In genomic region chr4:85720736-85721135, GRCh38 we compare ENCODE assay signal across 16 cellular contexts.
DNase-seq lines count a peak whose midpoint lies in the region; ATAC-seq and TF ChIP-seq lines count a peak whose summit lies in the region.
"Had no signal": no experiment of that assay in that cellular context is flagged by ENCODE, and none has a peak within 500 bp of the region (broad histone marks: within the 10 kb centered on the region; RNA-seq: fewer than 3 reads in every experiment).

No MANE protein-coding gene starts in this region.

- no peak overlapping the region for H3K9ac ChIP-seq in Karpas-422 (ENCODE audit: low read length)

- TF ChIP-seq EP300 in ovary (IDR thresholded peaks at IDR 0.05) = no peak

- no peak overlapping the region for H3K27ac Mint-ChIP-seq in WTC11
- H3K27ac Mint-ChIP-seq: naive thymus-derived CD8-positive, alpha-beta T cell had no signal

- H3K4me2 ChIP-seq in Karpas-422 (ENCODE audit: low read depth, low read length, poor library complexity, severe bottlenecking) = no peak overlapping the region

- H3K4me1 Mint-ChIP-seq in WTC11 = no peaks in the 10 kb centered on the region

- H3K9me3 ChIP-seq in Karpas-422 (ENCODE audit: low read length) = no peaks in the 10 kb centered on the region
- no peaks in the 10 kb centered on the region for H3K9me3 ChIP-seq in ovary
- H3K9me3 ChIP-seq: upper lobe of right lung had no signal

- no peak for TF ChIP-seq POLR2A in ovary (IDR thresholded peaks at IDR 0.05)

- CTCF ChIA-PET in WTC11 (lab: Charles Lee) = no interaction called here

- in situ Hi-C loops in astrocyte of the spinal cord (cut with HindIII; ENCODE audit: low sequenced_read_pairs) = no loop called here

- ATAC-seq in WTC11 = no peak
- ATAC-seq: GM12878; left colon; naive thymus-derived CD8-positive, alpha-beta T cell; upper lobe of right lung had no signal

- H3K9me2 ChIP-seq in Karpas-422 (replicated peaks; ENCODE audit: insufficient read depth, low read length) = no peaks in the 10 kb centered on the region

- H3K4me1 ChIP-seq in Karpas-422 (ENCODE audit: low read length) (peaks cover 45% of the 10 kb centered on the region), ovary (ENCODE audit: insufficient read depth) (no peaks in the 10 kb centered on the region)

- intact Hi-C loops in cardiac septum (cut with DNase I) = no loop called here
- intact Hi-C loops in ovary (cut with DNase I) = no loop called here

- H3K4me3 Mint-ChIP-seq in WTC11 = no peak overlapping the region
- H3K4me3 Mint-ChIP-seq: naive thymus-derived CD8-positive, alpha-beta T cell had no signal

- H3K27me3 ChIP-seq in Karpas-422 (ENCODE audit: low read length) = no peaks in the 10 kb centered on the region
- no peaks in the 10 kb centered on the region for H3K27me3 ChIP-seq in ovary
- H3K27me3 ChIP-seq: upper lobe of right lung had no signal

- no peaks in the 10 kb centered on the region for H3K36me3 Mint-ChIP-seq in WTC11
- H3K36me3 Mint-ChIP-seq: naive thymus-derived CD8-positive, alpha-beta T cell had no signal

- no peak overlapping the region for H3K27ac ChIP-seq in Karpas-422 (ENCODE audit: low read length)
- H3K27ac ChIP-seq in ovary = no peak overlapping the region
- H3K27ac ChIP-seq: upper lobe of right lung had no signal

- peak; percentile 51 for DNase-seq in AG10803 (ENCODE audit: low read depth)
- peak; percentile 4 for DNase-seq in HuH-7.5 (ENCODE audit: low spot score)
- peak; percentile 47 for DNase-seq in astrocyte of the spinal cord (ENCODE audit: low read depth, low spot score)
- DNase-seq in iris pigment epithelial cell (ENCODE audit: low read depth) = peak; percentile 70
- DNase-seq in cardiac septum (ENCODE audit: low spot score) = no peak
- no peak for DNase-seq in WTC11 (ENCODE audit: low spot score)
- DNase-seq in Karpas-422 = no peak
- DNase-seq in ovary = no peak
- DNase-seq: activated CD4-positive, alpha-beta T cell treated with anti-CD3 and anti-CD28 coated beads for 4 hours; anterior cingulate cortex; left colon; naive thymus-derived CD8-positive, alpha-beta T cell; stimulated activated CD4-positive, alpha-beta T cell treated with anti-CD3 and anti-CD28 coated beads, Interleukin-2, amount 100 ng/mL, for 48 hours; SW 1271; upper lobe of right lung had no signal

- no peaks in the 10 kb centered on the region for H3K27me3 Mint-ChIP-seq in WTC11 (ENCODE audit: low read depth)
- H3K27me3 Mint-ChIP-seq: naive thymus-derived CD8-positive, alpha-beta T cell had no signal

- H3K79me2 ChIP-seq in Karpas-422 (ENCODE audit: low read length) = peaks cover 19% of the 10 kb centered on the region

- POLR2A ChIA-PET in WTC11 (lab: Charles Lee) = no interaction called here

- H2AFZ ChIP-seq in Karpas-422 (ENCODE audit: low read length) = no peak overlapping the region

- H4K20me1 ChIP-seq in Karpas-422 (ENCODE audit: insufficient read depth, low read depth, low read length) = no peaks in the 10 kb centered on the region

- H3K36me3 ChIP-seq in Karpas-422 (ENCODE audit: insufficient read depth, low read length) (no peaks in the 10 kb centered on the region), ovary (no peaks in the 10 kb centered on the region)
- H3K36me3 ChIP-seq: upper lobe of right lung had no signal

- no peak for TF ChIP-seq CTCF in AG10803 (conservative IDR thresholded peaks at IDR 0.05; ENCODE audit: low read length)
- no peak for TF ChIP-seq CTCF in astrocyte of the spinal cord (IDR thresholded peaks at IDR 0.05; ENCODE audit: low read depth, low read length)
- no peak for TF ChIP-seq CTCF in WTC11 (IDR thresholded peaks at IDR 0.05)
- no peak for TF ChIP-seq CTCF in ovary (IDR thresholded peaks at IDR 0.05)

- H3K9me3 Mint-ChIP-seq in WTC11 = no peaks in the 10 kb centered on the region

- 59 to 65% (median 63%) methylated on average over 3 of the region's 3 CpGs for WGBS in ovary, 3 donors

- H3K4me3 ChIP-seq in AG10803 (ENCODE audit: low read length) = no peak overlapping the region
- H3K4me3 ChIP-seq in astrocyte of the spinal cord (ENCODE audit: low read depth, low read length) = no peak overlapping the region
- no peak overlapping the region for H3K4me3 ChIP-seq in Karpas-422 (ENCODE audit: low read length)
- H3K4me3 ChIP-seq in ovary = no peak overlapping the region
- H3K4me3 ChIP-seq: GM12878, upper lobe of right lung had no signal

TF ChIP-seq in WTC11, 78 proteins besides CTCF, POLR2A, EP300 and RAD21:
- TF ChIP-seq AFF4 (CRISPR knock-in tag; IDR thresholded peaks at IDR 0.05; ENCODE audit: borderline replicate concordance) = no peak

Comparison
In these comparisons a context has a peak if more than half of its experiments do, and no peak if none do; other contexts are left out.
1. DNase-seq: peak in AG10803 (single experiment), HuH-7.5 (single experiment), astrocyte of the spinal cord (single experiment) and iris pigment epithelial cell (single experiment); none in cardiac septum (single experiment), WTC11 (single experiment), Karpas-422 (single experiment) and ovary (0 of 5).